Comparison of ENCODE assay signal across 28 cellular contexts in the genomic region with DNA sequence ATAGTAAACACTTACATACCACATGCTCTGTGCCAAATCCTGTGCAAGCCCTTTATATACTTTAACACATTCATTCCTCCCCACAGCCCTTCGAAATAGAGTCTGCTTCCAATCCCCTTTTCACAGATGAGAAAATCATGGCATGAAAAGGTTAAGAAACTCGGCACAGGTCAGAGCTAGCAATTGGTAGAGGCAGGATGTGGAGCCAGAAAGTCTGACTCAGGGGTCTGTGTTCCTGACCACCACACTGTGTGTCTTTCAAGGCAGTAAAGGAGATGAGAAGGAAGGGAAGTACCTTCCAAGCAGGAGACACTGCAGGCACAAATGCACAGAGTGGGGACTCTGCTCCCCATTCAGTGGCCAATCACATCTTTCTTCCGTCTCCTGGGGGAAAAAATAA.
DNase-seq lines count a peak whose midpoint lies in the region; ATAC-seq, FAIRE-seq and TF ChIP-seq lines count a peak whose summit lies in the region.
"Had no signal": no experiment of that assay in that cellular context is flagged by ENCODE, and none has a peak within 500 bp of the region (broad histone marks: within the 10 kb centered on the region; RNA-seq: fewer than 3 reads in every experiment).

No MANE protein-coding gene starts in this region.

- no peaks in the 10 kb centered on the region for H3K36me3 Mint-ChIP-seq in astrocyte (ENCODE audit: low read depth, unreplicated experiment)
- H3K36me3 Mint-ChIP-seq: CD4-positive, alpha-beta memory T cell had no signal

- H3K27me3 Mint-ChIP-seq in astrocyte (ENCODE audit: low read depth, unreplicated experiment) = peaks cover 4% of the 10 kb centered on the region

- no peaks in the 10 kb centered on the region for H3K9me3 ChIP-seq in astrocyte (ENCODE audit: insufficient read depth, low read depth, low read length)
- no peaks in the 10 kb centered on the region for H3K9me3 ChIP-seq in mesenchymal stem cell (ENCODE audit: control insufficient read depth, low read length)
- no peaks in the 10 kb centered on the region for H3K9me3 ChIP-seq in heart right ventricle
- H3K9me3 ChIP-seq: BLaER1 treated with 17β-estradiol and CSF1 and Interleukin-3, amounts not matched to agents 10 nM and 100 nM; Caco-2; Peyer's patch; SJCRH30 had no signal

- no peak overlapping the region for H2BK15ac ChIP-seq in mesenchymal stem cell (ENCODE audit: low read depth, poor library complexity, severe bottlenecking)

- no peak for FAIRE-seq in astrocyte (lab: Jason Lieb, UNC)
- FAIRE-seq: G401.6, GM12892, HepG2 had no signal

- no peak overlapping the region for H3K27ac Mint-ChIP-seq in astrocyte (ENCODE audit: unreplicated experiment)
- H3K27ac Mint-ChIP-seq: CD4-positive, alpha-beta memory T cell had no signal

- H3K27ac ChIP-seq in astrocyte (ENCODE audit: low read depth, low read length) = no peak overlapping the region
- no peak overlapping the region for H3K27ac ChIP-seq in mesenchymal stem cell (ENCODE audit: low read length, poor library complexity, severe bottlenecking)
- no peak overlapping the region for H3K27ac ChIP-seq in heart right ventricle
- H3K27ac ChIP-seq: BLaER1 treated with 17β-estradiol and CSF1 and Interleukin-3, amounts not matched to agents 10 nM and 100 nM; Peyer's patch; SJCRH30 had no signal

- H3K4me1 ChIP-seq in astrocyte (ENCODE audit: insufficient read depth, low read length) = peaks cover 39% of the 10 kb centered on the region
- peaks cover 7% of the 10 kb centered on the region for H3K4me1 ChIP-seq in mesenchymal stem cell (ENCODE audit: control insufficient read depth, insufficient read depth, low read depth, low read length)
- no peaks in the 10 kb centered on the region for H3K4me1 ChIP-seq in heart right ventricle
- H3K4me1 ChIP-seq: Caco-2, Peyer's patch, SJCRH30 had no signal

- H2AFZ ChIP-seq in astrocyte (ENCODE audit: low read depth, low read length) (no peak overlapping the region), mesenchymal stem cell (ENCODE audit: low read depth, low read length) (no peak overlapping the region)

- no peaks in the 10 kb centered on the region for H3K79me1 ChIP-seq in mesenchymal stem cell (replicated peaks; ENCODE audit: low read length, poor library complexity, severe bottlenecking)

- no peak for ATAC-seq in HG02571 (IDR thresholded peaks at IDR 0.05; ENCODE audit: unreplicated experiment)
- no peak for ATAC-seq in HG03280 (IDR thresholded peaks at IDR 0.05; ENCODE audit: unreplicated experiment)
- no peak for ATAC-seq in heart right ventricle
- ATAC-seq: HepG2 had no signal

- H3K36me3 ChIP-seq in astrocyte (ENCODE audit: insufficient read depth, low read length) (no peaks in the 10 kb centered on the region), mesenchymal stem cell (ENCODE audit: control insufficient read depth in 1 of 2, insufficient read depth in 2 of 2, low read depth in 1 of 2, low read length in 2 of 2) (no peaks in the 10 kb centered on the region), heart right ventricle (no peaks in the 10 kb centered on the region)
- H3K36me3 ChIP-seq: BLaER1 treated with 17β-estradiol and CSF1 and Interleukin-3, amounts not matched to agents 10 nM and 100 nM; Peyer's patch; SJCRH30 had no signal

- H2BK5ac ChIP-seq in mesenchymal stem cell (ENCODE audit: low read depth, low read length, poor library complexity, severe bottlenecking) = no peak overlapping the region

- H3K4me3 Mint-ChIP-seq in astrocyte (ENCODE audit: unreplicated experiment) = no peak overlapping the region
- H3K4me3 Mint-ChIP-seq: CD4-positive, alpha-beta memory T cell had no signal

- H3K27me3 ChIP-seq in astrocyte (ENCODE audit: insufficient read depth, low read length) = no peaks in the 10 kb centered on the region
- no peaks in the 10 kb centered on the region for H3K27me3 ChIP-seq in mesenchymal stem cell (ENCODE audit: control insufficient read depth in 1 of 2, insufficient read depth in 1 of 2, low read length in 2 of 2)
- peaks cover 0 to 5% (median 0%) of the 10 kb centered on the region in 7 donors for H3K27me3 ChIP-seq in heart right ventricle
- H3K27me3 ChIP-seq: BLaER1 treated with 17β-estradiol and CSF1 and Interleukin-3, amounts not matched to agents 10 nM and 100 nM; Peyer's patch; SJCRH30 had no signal

- no peak overlapping the region for H3K9ac ChIP-seq in astrocyte (ENCODE audit: low read length)
- H3K9ac ChIP-seq in mesenchymal stem cell (ENCODE audit: low read length) = no peak overlapping the region
- H3K9ac ChIP-seq: BLaER1 treated with 17β-estradiol and CSF1 and Interleukin-3, amounts not matched to agents 10 nM and 100 nM had no signal

- no peak overlapping the region for H4K8ac ChIP-seq in mesenchymal stem cell (ENCODE audit: low read length)

- no peaks in the 10 kb centered on the region for H3K9me3 Mint-ChIP-seq in astrocyte (ENCODE audit: unreplicated experiment)
- H3K9me3 Mint-ChIP-seq: CD4-positive, alpha-beta memory T cell had no signal

- H2BK120ac ChIP-seq in mesenchymal stem cell (ENCODE audit: low read depth, low read length) = peak overlapping the region; percentile 52

- H3K23ac ChIP-seq in mesenchymal stem cell (ENCODE audit: low read length in 2 of 2) = no peak overlapping the region

- H4K91ac ChIP-seq in mesenchymal stem cell (ENCODE audit: low read length) = peak overlapping the region; percentile 44

- no peak overlapping the region for H2AK5ac ChIP-seq in mesenchymal stem cell (ENCODE audit: low read length, severe bottlenecking)

- peak overlapping the region; percentile 32 for H3K4me2 ChIP-seq in astrocyte (ENCODE audit: low read length)
- no peak overlapping the region for H3K4me2 ChIP-seq in mesenchymal stem cell (ENCODE audit: low read length, poor library complexity, severe bottlenecking)
- H3K4me2 ChIP-seq: BLaER1 treated with 17β-estradiol and CSF1 and Interleukin-3, amounts not matched to agents 10 nM and 100 nM had no signal

- peak overlapping the region; percentile 31 to 63 for H3K18ac ChIP-seq in mesenchymal stem cell (ENCODE audit: low read depth in 1 of 2, low read length in 2 of 2)

- no peak for TF ChIP-seq CTCF in astrocyte (IDR thresholded peaks at IDR 0.05; ENCODE audit: insufficient read depth, low read depth, low read length)
- no peak for TF ChIP-seq CTCF in heart right ventricle (IDR thresholded peaks at IDR 0.05)

- H4K20me1 ChIP-seq in astrocyte (ENCODE audit: insufficient read depth, low read length) = no peaks in the 10 kb centered on the region
- H4K20me1 ChIP-seq: BLaER1 treated with 17β-estradiol and CSF1 and Interleukin-3, amounts not matched to agents 10 nM and 100 nM had no signal

- DNase-seq in EH (ENCODE audit: low read depth) (peak; percentile 42), HT1080 (ENCODE audit: low read depth) (peak; percentile 53), astrocyte (ENCODE audit: low read depth) (no peak), mesenchymal stem cell (peak; percentile 56), OCI-M2 (lab: John Stamatoyannopoulos, UW; ENCODE audit: unreplicated experiment) (no peak), heart right ventricle (no peak)
- DNase-seq: 8988T; Caco-2; CD4-positive, alpha-beta memory T cell; DMS 273 treated with DMSO at 0.1 percent for 48 hours; DMS79 treated with DMSO at 0.1 percent for 48 hours; GOT3; KBM-7; NCI-H1092 treated with DMSO at 0.1 percent for 48 hours; NCI-H1436 treated with DMSO at 0.1 percent for 48 hours; NCI-H2029; NCI-H2227 treated with DMSO at 0.1 percent for 48 hours; NCI-H524; NCI-H774; NK-92 treated with Interleukin-12 subunit alpha and Interleukin-12 subunit beta, amount 100 ng/mL, for 24 hours; Peyer's patch; SJCRH30 had no signal

- H3K4me1 Mint-ChIP-seq in astrocyte (ENCODE audit: low read depth, unreplicated experiment) = peaks cover 13% of the 10 kb centered on the region
- H3K4me1 Mint-ChIP-seq: CD4-positive, alpha-beta memory T cell had no signal

- no peak overlapping the region for H3K4ac ChIP-seq in mesenchymal stem cell (ENCODE audit: low read depth in 1 of 2, low read length in 2 of 2)

- H3K14ac ChIP-seq in mesenchymal stem cell (ENCODE audit: low read length in 2 of 2) = no peak overlapping the region

- no peaks in the 10 kb centered on the region for H3K79me2 ChIP-seq in astrocyte (ENCODE audit: insufficient read depth, low read length)

- 51% methylated on average over 3 of the region's 3 CpGs for WGBS in mesenchymal stem cell
- WGBS in heart right ventricle, 2 donors = 61 to 71% methylated on average over 3 of the region's 3 CpGs

- peak overlapping the region in 1 of 2 experiments; percentile 15 for H2BK12ac ChIP-seq in mesenchymal stem cell (ENCODE audit: low read length in 2 of 2)

- intact Hi-C loops in heart right ventricle (cut with DNase I) = no loop called here

- H3K4me3 ChIP-seq in astrocyte (ENCODE audit: insufficient read depth, low read depth, low read length) (no peak overlapping the region), mesenchymal stem cell (ENCODE audit: insufficient read depth in 1 of 2, low read depth in 1 of 2, low read length in 2 of 2) (no peak overlapping the region), heart right ventricle (no peak overlapping the region)
- H3K4me3 ChIP-seq: BLaER1 treated with 17β-estradiol and CSF1 and Interleukin-3, amounts not matched to agents 10 nM and 100 nM; Peyer's patch; SJCRH30 had no signal

Comparison
In these comparisons a context has a peak if more than half of its experiments do, and no peak if none do; other contexts are left out.
1. DNase-seq: peak in EH (single experiment), HT1080 (single experiment) and mesenchymal stem cell (single experiment); none in astrocyte (single experiment), OCI-M2 (single experiment) and heart right ventricle (0 of 2).